In the genomic region with DNA sequence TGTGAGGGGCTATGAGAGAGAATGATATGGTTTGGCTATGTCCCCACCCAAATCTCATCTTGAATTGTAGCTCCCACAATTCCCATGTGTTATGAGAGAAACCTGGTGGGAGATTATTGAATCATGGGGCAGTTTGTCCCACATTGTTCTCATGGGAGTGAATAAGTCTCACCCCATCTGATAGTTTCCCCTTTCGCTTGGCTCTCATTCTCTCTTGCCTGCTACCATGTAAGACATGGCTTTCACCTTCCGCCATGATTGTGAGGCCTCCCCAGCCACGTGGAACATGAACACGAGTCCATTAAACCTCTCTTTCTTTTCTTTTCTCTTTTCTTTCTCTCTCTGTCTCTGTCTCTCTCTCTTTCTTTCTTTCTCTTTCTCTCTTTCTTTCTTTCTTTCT, we compare ENCODE assay signal across 3 cellular contexts.
TF ChIP-seq lines count a peak whose summit lies in the region.

No MANE protein-coding gene starts in this region.

TF ChIP-seq in GM23338, 12 proteins besides CTCF, POLR2A, EP300 and RAD21:
- TF ChIP-seq POLR2AphosphoS5 (IDR thresholded peaks at IDR 0.05; ENCODE audit: low read depth), result 0 out of 2 replicates have a peak, but pooled peaks have one; percentile 30
- no peak for TF ChIP-seq CREB1 (CRISPR knock-in tag; IDR thresholded peaks at IDR 0.05; ENCODE audit: low read depth)
TF ChIP-seq in GM23338: peak in this region for 1.

TF ChIP-seq in WTC11, 78 proteins besides CTCF, POLR2A, EP300 and RAD21 (continues in another document):
- peak; percentile 22; the same call in 1 of the 2 replicates for TF ChIP-seq ZNF671 (CRISPR knock-in tag; IDR thresholded peaks at IDR 0.05)
- TF ChIP-seq, protein P1, sequence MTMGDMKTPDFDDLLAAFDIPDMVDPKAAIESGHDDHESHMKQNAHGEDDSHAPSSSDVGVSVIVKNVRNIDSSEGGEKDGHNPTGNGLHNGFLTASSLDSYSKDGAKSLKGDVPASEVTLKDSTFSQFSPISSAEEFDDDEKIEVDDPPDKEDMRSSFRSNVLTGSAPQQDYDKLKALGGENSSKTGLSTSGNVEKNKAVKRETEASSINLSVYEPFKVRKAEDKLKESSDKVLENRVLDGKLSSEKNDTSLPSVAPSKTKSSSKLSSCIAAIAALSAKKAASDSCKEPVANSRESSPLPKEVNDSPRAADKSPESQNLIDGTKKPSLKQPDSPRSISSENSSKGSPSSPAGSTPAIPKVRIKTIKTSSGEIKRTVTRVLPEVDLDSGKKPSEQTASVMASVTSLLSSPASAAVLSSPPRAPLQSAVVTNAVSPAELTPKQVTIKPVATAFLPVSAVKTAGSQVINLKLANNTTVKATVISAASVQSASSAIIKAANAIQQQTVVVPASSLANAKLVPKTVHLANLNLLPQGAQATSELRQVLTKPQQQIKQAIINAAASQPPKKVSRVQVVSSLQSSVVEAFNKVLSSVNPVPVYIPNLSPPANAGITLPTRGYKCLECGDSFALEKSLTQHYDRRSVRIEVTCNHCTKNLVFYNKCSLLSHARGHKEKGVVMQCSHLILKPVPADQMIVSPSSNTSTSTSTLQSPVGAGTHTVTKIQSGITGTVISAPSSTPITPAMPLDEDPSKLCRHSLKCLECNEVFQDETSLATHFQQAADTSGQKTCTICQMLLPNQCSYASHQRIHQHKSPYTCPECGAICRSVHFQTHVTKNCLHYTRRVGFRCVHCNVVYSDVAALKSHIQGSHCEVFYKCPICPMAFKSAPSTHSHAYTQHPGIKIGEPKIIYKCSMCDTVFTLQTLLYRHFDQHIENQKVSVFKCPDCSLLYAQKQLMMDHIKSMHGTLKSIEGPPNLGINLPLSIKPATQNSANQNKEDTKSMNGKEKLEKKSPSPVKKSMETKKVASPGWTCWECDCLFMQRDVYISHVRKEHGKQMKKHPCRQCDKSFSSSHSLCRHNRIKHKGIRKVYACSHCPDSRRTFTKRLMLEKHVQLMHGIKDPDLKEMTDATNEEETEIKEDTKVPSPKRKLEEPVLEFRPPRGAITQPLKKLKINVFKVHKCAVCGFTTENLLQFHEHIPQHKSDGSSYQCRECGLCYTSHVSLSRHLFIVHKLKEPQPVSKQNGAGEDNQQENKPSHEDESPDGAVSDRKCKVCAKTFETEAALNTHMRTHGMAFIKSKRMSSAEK (CRISPR knock-in tag; IDR thresholded peaks at IDR 0.05; ENCODE audit: borderline replicate concordance), result 0 out of 2 replicates have a peak, but pooled peaks have one; percentile 23
- TF ChIP-seq, protein P2, sequence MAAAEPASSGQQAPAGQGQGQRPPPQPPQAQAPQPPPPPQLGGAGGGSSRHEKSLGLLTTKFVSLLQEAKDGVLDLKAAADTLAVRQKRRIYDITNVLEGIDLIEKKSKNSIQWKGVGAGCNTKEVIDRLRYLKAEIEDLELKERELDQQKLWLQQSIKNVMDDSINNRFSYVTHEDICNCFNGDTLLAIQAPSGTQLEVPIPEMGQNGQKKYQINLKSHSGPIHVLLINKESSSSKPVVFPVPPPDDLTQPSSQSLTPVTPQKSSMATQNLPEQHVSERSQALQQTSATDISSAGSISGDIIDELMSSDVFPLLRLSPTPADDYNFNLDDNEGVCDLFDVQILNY (CRISPR knock-in tag; IDR thresholded peaks at IDR 0.05), result no peak
- no peak for TF ChIP-seq ATF1 (CRISPR knock-in tag; IDR thresholded peaks at IDR 0.05)
- TF ChIP-seq CBFB (CRISPR knock-in tag; IDR thresholded peaks at IDR 0.05; ENCODE audit: low read depth), result no peak
- TF ChIP-seq RELA (CRISPR knock-in tag; IDR thresholded peaks at IDR 0.05; ENCODE audit: borderline replicate concordance), result no peak
- TF ChIP-seq HMGA2 (CRISPR knock-in tag; IDR thresholded peaks at IDR 0.05), result no peak
- TF ChIP-seq, protein P3, sequence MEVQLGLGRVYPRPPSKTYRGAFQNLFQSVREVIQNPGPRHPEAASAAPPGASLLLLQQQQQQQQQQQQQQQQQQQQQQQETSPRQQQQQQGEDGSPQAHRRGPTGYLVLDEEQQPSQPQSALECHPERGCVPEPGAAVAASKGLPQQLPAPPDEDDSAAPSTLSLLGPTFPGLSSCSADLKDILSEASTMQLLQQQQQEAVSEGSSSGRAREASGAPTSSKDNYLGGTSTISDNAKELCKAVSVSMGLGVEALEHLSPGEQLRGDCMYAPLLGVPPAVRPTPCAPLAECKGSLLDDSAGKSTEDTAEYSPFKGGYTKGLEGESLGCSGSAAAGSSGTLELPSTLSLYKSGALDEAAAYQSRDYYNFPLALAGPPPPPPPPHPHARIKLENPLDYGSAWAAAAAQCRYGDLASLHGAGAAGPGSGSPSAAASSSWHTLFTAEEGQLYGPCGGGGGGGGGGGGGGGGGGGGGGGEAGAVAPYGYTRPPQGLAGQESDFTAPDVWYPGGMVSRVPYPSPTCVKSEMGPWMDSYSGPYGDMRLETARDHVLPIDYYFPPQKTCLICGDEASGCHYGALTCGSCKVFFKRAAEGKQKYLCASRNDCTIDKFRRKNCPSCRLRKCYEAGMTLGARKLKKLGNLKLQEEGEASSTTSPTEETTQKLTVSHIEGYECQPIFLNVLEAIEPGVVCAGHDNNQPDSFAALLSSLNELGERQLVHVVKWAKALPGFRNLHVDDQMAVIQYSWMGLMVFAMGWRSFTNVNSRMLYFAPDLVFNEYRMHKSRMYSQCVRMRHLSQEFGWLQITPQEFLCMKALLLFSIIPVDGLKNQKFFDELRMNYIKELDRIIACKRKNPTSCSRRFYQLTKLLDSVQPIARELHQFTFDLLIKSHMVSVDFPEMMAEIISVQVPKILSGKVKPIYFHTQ (CRISPR knock-in tag; IDR thresholded peaks at IDR 0.05), result peak; percentile 39; the same call in 1 of the 2 replicates
- TF ChIP-seq, protein P4, sequence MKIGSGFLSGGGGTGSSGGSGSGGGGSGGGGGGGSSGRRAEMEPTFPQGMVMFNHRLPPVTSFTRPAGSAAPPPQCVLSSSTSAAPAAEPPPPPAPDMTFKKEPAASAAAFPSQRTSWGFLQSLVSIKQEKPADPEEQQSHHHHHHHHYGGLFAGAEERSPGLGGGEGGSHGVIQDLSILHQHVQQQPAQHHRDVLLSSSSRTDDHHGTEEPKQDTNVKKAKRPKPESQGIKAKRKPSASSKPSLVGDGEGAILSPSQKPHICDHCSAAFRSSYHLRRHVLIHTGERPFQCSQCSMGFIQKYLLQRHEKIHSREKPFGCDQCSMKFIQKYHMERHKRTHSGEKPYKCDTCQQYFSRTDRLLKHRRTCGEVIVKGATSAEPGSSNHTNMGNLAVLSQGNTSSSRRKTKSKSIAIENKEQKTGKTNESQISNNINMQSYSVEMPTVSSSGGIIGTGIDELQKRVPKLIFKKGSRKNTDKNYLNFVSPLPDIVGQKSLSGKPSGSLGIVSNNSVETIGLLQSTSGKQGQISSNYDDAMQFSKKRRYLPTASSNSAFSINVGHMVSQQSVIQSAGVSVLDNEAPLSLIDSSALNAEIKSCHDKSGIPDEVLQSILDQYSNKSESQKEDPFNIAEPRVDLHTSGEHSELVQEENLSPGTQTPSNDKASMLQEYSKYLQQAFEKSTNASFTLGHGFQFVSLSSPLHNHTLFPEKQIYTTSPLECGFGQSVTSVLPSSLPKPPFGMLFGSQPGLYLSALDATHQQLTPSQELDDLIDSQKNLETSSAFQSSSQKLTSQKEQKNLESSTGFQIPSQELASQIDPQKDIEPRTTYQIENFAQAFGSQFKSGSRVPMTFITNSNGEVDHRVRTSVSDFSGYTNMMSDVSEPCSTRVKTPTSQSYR (CRISPR knock-in tag; IDR thresholded peaks at IDR 0.05), result no peak

TF ChIP-seq in H1, 55 proteins besides CTCF, POLR2A, EP300 and RAD21:
- no peak for TF ChIP-seq CBX8 (IDR thresholded peaks at IDR 0.05; ENCODE audit: borderline replicate concordance, low read depth, low read length)
- TF ChIP-seq YY1 (IDR thresholded peaks at IDR 0.05; ENCODE audit: low read depth, low read length), result no peak; the same call in 1 of the 2 replicates
- TF ChIP-seq POLR2AphosphoS5 (IDR thresholded peaks at IDR 0.05; ENCODE audit: low read depth, low read length), result peak; percentile 82; the same call in 1 of the 2 replicates
- TF ChIP-seq KDM4A (IDR thresholded peaks at IDR 0.05; ENCODE audit: low read depth, low read length, severe bottlenecking), result no peak
- TF ChIP-seq TBP (IDR thresholded peaks at IDR 0.05; ENCODE audit: low read depth, low read length), result no peak
- no peak for TF ChIP-seq SUZ12 (IDR thresholded peaks at IDR 0.05; ENCODE audit: low read length)
- TF ChIP-seq KDM1A (IDR thresholded peaks at IDR 0.05; ENCODE audit: borderline replicate concordance, low read length), result no peak
